In the genomic region with DNA sequence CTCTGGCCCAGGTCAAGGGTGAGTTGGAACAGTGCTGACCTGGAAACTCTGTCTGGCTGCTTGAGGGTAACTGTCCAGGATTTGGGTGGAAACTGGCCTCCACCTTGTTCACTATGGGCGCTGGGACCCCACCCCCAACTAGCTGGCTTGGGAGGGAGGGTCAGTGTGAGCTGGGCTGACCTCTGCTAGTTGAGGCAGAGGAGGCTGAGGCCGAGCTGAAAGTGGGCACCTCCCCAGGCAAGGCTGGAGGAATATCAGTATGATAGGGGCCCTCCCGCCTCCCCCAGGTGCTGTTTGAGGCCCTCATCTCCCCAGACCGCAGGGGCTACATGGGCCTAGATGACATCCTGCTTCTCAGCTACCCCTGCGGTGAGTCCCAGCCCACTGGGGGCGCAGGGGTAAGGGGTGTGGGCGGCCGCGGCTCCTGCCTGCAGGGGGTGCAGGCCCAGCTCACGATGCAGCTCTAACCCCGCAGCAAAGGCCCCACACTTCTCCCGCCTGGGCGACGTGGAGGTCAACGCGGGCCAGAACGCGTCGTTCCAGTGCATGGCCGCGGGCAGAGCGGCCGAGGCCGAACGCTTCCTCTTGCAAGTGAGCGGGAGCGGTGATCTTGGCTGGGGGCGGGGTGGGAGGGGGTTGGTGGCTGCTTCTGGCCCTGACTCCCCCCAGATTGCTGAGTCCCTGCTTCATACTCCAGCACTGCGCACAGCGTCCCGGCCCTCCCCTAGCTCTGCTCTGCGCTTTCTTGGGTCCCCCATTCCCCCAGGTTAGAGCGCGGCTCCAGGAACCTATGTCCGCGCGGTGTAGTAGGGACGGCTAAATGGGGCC, we compare ENCODE assay signal across 8 cellular contexts. TPM values are rescaled to one million over a fixed set of nuclear protein-coding genes. Genes with fewer than 3 reads are reported as not detected.
DNase-seq lines count a peak whose midpoint lies in the region; ATAC-seq and TF ChIP-seq lines count a peak whose summit lies in the region.

No MANE protein-coding gene starts in this region.

- H3K36me3 Mint-ChIP-seq in activated naive CD4-positive, alpha-beta T cell treated with anti-CD3 and anti-CD28 coated beads, Interleukin-2, amount 50 U/mL, for 72 hours: no peaks in the 10 kb centered on the region
- H3K36me3 Mint-ChIP-seq in naive B cell: no peaks in the 10 kb centered on the region

- no peak for DNase-seq in activated naive CD4-positive, alpha-beta T cell treated with anti-CD3 and anti-CD28 coated beads, Interleukin-2, amount 50 U/mL, for 72 hours (ENCODE audit: low spot score in 2 of 2)
- DNase-seq in activated naive CD4-positive, alpha-beta T cell treated with Interleukin-2 at 50 U/mL for 16 hours: no peak
- no peak for DNase-seq in epithelial cell of esophagus (ENCODE audit: low read depth)
- no peak for DNase-seq in naive B cell
- no peak for DNase-seq in hippocampal formation (lab: John Stamatoyannopoulos, UW)
- no peak for DNase-seq in NCI-H446 treated with DMSO at 0.1 percent for 48 hours (lab: John Stamatoyannopoulos, UW)

- H3K4me3 ChIP-seq in epithelial cell of esophagus (ENCODE audit: low read length): peak overlapping the region; percentile 16

- peaks cover 43 to 69% (median 65%) of the 10 kb centered on the region in 3 donors for H3K27me3 Mint-ChIP-seq in naive B cell

- no peaks in the 10 kb centered on the region for H3K9me3 Mint-ChIP-seq in activated naive CD4-positive, alpha-beta T cell treated with anti-CD3 and anti-CD28 coated beads, Interleukin-2, amount 50 U/mL, for 72 hours
- H3K9me3 Mint-ChIP-seq in naive B cell: peaks cover 0 to 8% (median 0%) of the 10 kb centered on the region in 7 donors

- peaks cover 5 to 11% (median 7%) of the 10 kb centered on the region in 3 donors for H3K4me1 Mint-ChIP-seq in naive B cell

- peak; percentile 18 to 62 for ATAC-seq in activated naive CD4-positive, alpha-beta T cell treated with anti-CD3 and anti-CD28 coated beads, Interleukin-2, amount 50 U/mL, for 72 hours
- ATAC-seq in naive B cell (ENCODE audit: low read depth in 2 of 2) (peak; percentile 38 to 48), GM18909 (IDR thresholded peaks at IDR 0.05; ENCODE audit: poor library complexity, unreplicated experiment) (no peak), HG02870 (IDR thresholded peaks at IDR 0.05; ENCODE audit: unreplicated experiment) (no peak)

- no peak for TF ChIP-seq CTCF in epithelial cell of esophagus (IDR thresholded peaks at IDR 0.05; ENCODE audit: insufficient read depth, low read depth, low read length, missing control alignments)

- peak overlapping the region in 7 of 8 donors; percentile 53 to 87 (median 69) for H3K4me3 Mint-ChIP-seq in naive B cell

- no peak overlapping the region for H3K27ac Mint-ChIP-seq in activated naive CD4-positive, alpha-beta T cell treated with anti-CD3 and anti-CD28 coated beads, Interleukin-2, amount 50 U/mL, for 72 hours
- H3K27ac Mint-ChIP-seq in naive B cell: no peak overlapping the region

RNA-seq across cellular contexts. Expression of a gene that starts 22.9 kb away (rescaled TPM):
- total RNA-seq in activated naive CD4-positive, alpha-beta T cell treated with anti-CD3 and anti-CD28 coated beads, Interleukin-2, amount 50 U/mL, for 72 hours: 1 to 10 TPM in 1 of 2 donors, not detected in 1; 2.0 TPM
- not detected for polyA plus RNA-seq in naive B cell (ENCODE audit: low read depth in 6 of 6)

RNA-seq across cellular contexts. Expression of a gene that starts 28.5 kb away (rescaled TPM):
- 10 to 100 TPM; 25.7 to 33.0 TPM for total RNA-seq in activated naive CD4-positive, alpha-beta T cell treated with anti-CD3 and anti-CD28 coated beads, Interleukin-2, amount 50 U/mL, for 72 hours
- polyA plus RNA-seq in naive B cell (ENCODE audit: low read depth in 6 of 6): 10 to 100 TPM in 5 of 6 donors, 1 to 10 TPM in 1; 9.6 to 16.9 (median 13.6) TPM

Comparison
In these comparisons a context has a peak if more than half of its experiments do, and no peak if none do; other contexts are left out.
1. ATAC-seq: peak in activated naive CD4-positive, alpha-beta T cell treated with anti-CD3 and anti-CD28 coated beads, Interleukin-2, amount 50 U/mL, for 72 hours (2 of 2) and naive B cell (2 of 2); none in GM18909 (single experiment) and HG02870 (single experiment).